Comparison of ENCODE assay signal across 19 cellular contexts in the genomic region with DNA sequence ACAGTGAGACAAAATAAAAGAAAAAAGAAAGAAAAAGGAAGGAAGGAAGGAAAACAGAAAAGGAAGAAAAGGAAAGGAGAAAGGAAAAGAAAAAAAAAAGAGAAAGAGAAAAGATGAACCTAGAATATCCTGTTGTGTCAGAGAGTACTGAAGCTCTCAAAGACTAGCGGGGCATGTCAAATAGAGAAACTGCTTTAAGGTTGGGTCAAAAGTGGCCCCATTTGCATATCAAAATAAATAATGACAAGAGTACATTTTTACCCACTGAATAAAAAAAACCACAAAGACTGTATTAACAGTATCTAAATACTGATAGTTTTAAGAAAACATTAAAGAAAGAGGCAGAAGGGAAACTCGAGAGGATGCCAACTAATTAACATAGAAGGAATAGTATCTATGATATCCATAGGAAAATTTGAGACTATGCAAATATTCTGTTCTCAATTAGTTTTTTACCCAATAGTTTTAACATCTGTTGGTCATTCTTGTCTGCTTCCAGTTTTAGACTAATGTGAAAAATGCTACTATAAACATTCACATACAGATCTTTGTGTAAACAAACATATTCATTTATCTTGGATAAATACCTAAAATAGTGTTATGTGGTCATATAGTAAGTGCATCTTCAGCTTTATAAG.
"Had no signal": no experiment of that assay in that cellular context is flagged by ENCODE, and none has a peak within 500 bp of the region (broad histone marks: within the 10 kb centered on the region; RNA-seq: fewer than 3 reads in every experiment).

No MANE protein-coding gene starts in this region.

- H3K9ac ChIP-seq: parathyroid adenoma had no signal

- H3K36me3 ChIP-seq: ascending aorta, cardiac muscle cell had no signal

- H3K27me3 ChIP-seq: ascending aorta, cardiac muscle cell, foreskin keratinocyte, suprapubic skin had no signal

- ATAC-seq: activated naive CD8-positive, alpha-beta T cell treated with anti-CD3 and anti-CD28 coated beads, Interleukin-2, amount 50 U/mL, for 24 hours; foreskin keratinocyte; left colon had no signal

- H3K27ac Mint-ChIP-seq: activated CD4-positive, alpha-beta T cell treated with anti-CD3 and anti-CD28 coated beads, Interleukin-2, amount 10 ng/mL, durations not matched to agents 7 days and 5 days; activated naive CD8-positive, alpha-beta T cell treated with anti-CD3 and anti-CD28 coated beads, Interleukin-2, amount 50 U/mL, for 24 hours; immature natural killer cell had no signal

- H3K9me3 ChIP-seq: ascending aorta, suprapubic skin had no signal

- DNase-seq: activated CD4-positive, alpha-beta T cell treated with anti-CD3 and anti-CD28 coated beads, Interleukin-2, amount 10 ng/mL, durations not matched to agents 7 days and 5 days; activated CD8-positive, alpha-beta memory T cell treated with anti-CD3 and anti-CD28 coated beads for 24 hours; activated naive CD4-positive, alpha-beta T cell; activated naive CD8-positive, alpha-beta T cell treated with anti-CD3 and anti-CD28 coated beads, Interleukin-2, amount 50 U/mL, for 24 hours; foreskin keratinocyte; head of caudate nucleus; immature natural killer cell; left colon; midbrain; retina; stimulated activated CD4-positive, alpha-beta T cell treated with anti-CD3 and anti-CD28 coated beads, Interleukin-4, amount 100 ng/mL, for 24 hours; stimulated activated naive CD4-positive, alpha-beta T cell treated with Interleukin-2 at 50 U/mL for 16 hours; trophoblast cell had no signal

- H2AFZ ChIP-seq: parathyroid adenoma had no signal

- H3K9me3 Mint-ChIP-seq: activated CD4-positive, alpha-beta T cell treated with anti-CD3 and anti-CD28 coated beads, Interleukin-2, amount 10 ng/mL, durations not matched to agents 7 days and 5 days; activated naive CD8-positive, alpha-beta T cell treated with anti-CD3 and anti-CD28 coated beads, Interleukin-2, amount 50 U/mL, for 24 hours; immature natural killer cell had no signal

- H3K4me3 Mint-ChIP-seq: activated CD4-positive, alpha-beta T cell treated with anti-CD3 and anti-CD28 coated beads, Interleukin-2, amount 10 ng/mL, durations not matched to agents 7 days and 5 days; activated naive CD8-positive, alpha-beta T cell treated with anti-CD3 and anti-CD28 coated beads, Interleukin-2, amount 50 U/mL, for 24 hours; immature natural killer cell had no signal

- H3K4me1 ChIP-seq: foreskin keratinocyte, parathyroid adenoma, suprapubic skin had no signal

- H3K27ac ChIP-seq: ascending aorta, cardiac muscle cell, foreskin keratinocyte, parathyroid adenoma, skin epidermis, suprapubic skin had no signal

- H3K4me3 ChIP-seq: ascending aorta, cardiac muscle cell, lung, skin epidermis, suprapubic skin had no signal

- H3K4me1 Mint-ChIP-seq: activated CD4-positive, alpha-beta T cell treated with anti-CD3 and anti-CD28 coated beads, Interleukin-2, amount 10 ng/mL, durations not matched to agents 7 days and 5 days; activated naive CD8-positive, alpha-beta T cell treated with anti-CD3 and anti-CD28 coated beads, Interleukin-2, amount 50 U/mL, for 24 hours; immature natural killer cell had no signal

- H3K27me3 Mint-ChIP-seq: activated CD4-positive, alpha-beta T cell treated with anti-CD3 and anti-CD28 coated beads, Interleukin-2, amount 10 ng/mL, durations not matched to agents 7 days and 5 days; activated naive CD8-positive, alpha-beta T cell treated with anti-CD3 and anti-CD28 coated beads, Interleukin-2, amount 50 U/mL, for 24 hours had no signal
